1 cellular context compared by ENCODE assay signal in the genomic region with DNA sequence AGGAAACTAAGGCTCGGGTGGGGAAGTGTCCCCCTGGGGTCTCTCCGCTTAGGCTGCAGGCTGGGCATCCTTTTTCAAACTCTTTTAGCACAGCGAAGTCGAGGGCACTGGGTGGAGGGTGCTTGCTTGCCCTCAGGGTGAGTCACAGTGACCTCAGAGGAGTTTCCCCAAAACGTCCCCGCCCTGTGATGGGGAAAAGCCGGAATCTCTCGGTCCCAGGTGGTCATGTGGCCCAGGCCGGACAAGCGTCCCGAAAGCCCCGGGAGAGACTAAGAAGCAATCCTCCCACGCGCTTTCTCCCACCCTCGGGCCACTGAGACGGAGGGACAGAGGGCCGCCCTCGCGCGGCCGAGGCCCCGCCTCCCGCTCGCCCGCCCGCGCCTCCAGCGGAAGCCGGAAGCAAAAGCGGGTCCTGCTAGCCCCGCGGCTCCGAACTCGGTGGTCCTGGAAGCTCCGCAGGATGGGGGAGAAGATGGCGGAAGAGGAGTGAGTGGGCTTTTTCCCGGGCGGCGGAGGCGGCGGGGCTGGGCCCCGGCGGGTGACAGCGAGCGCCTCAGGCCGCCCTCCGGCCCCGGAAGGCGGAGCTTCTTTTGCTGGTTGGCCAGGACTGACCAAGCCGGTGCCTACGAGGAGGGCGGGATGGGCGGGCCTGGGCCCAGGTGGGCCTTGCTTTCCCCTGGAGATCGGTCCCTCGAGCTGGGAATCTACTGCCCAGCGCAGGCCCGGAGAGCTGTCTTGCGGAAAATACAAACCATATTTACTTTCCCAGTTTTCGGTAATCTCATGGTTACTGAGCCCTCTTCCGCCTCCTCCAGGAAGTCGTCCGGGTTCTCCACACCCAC.
A peak's percentile ranks its signal among the peaks of the same experiment; 100 is the strongest.
TF ChIP-seq lines count a peak whose summit lies in the region.

A gene with protein sequence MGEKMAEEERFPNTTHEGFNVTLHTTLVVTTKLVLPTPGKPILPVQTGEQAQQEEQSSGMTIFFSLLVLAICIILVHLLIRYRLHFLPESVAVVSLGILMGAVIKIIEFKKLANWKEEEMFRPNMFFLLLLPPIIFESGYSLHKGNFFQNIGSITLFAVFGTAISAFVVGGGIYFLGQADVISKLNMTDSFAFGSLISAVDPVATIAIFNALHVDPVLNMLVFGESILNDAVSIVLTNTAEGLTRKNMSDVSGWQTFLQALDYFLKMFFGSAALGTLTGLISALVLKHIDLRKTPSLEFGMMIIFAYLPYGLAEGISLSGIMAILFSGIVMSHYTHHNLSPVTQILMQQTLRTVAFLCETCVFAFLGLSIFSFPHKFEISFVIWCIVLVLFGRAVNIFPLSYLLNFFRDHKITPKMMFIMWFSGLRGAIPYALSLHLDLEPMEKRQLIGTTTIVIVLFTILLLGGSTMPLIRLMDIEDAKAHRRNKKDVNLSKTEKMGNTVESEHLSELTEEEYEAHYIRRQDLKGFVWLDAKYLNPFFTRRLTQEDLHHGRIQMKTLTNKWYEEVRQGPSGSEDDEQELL (plus strand): TSS at position 366 of the 842 bp plus-strand sequence. CDS start 95 bp downstream, at position 461.

TF ChIP-seq in HepG2, 621 proteins besides CTCF, POLR2A, EP300 and RAD21 (continued from another document and continues in another):
- TF ChIP-seq, protein P1, sequence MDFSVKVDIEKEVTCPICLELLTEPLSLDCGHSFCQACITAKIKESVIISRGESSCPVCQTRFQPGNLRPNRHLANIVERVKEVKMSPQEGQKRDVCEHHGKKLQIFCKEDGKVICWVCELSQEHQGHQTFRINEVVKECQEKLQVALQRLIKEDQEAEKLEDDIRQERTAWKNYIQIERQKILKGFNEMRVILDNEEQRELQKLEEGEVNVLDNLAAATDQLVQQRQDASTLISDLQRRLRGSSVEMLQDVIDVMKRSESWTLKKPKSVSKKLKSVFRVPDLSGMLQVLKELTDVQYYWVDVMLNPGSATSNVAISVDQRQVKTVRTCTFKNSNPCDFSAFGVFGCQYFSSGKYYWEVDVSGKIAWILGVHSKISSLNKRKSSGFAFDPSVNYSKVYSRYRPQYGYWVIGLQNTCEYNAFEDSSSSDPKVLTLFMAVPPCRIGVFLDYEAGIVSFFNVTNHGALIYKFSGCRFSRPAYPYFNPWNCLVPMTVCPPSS (IDR thresholded peaks at IDR 0.05) = no peak
- TF ChIP-seq ESRRA (CRISPR knock-in tag; IDR thresholded peaks at IDR 0.05; ENCODE audit: low read depth) (peak; percentile 79; the same call in 1 of the 2 replicates), SCMH1 (CRISPR knock-in tag; IDR thresholded peaks at IDR 0.05; ENCODE audit: borderline replicate concordance) (no peak), SPEN (CRISPR knock-in tag; IDR thresholded peaks at IDR 0.05; ENCODE audit: low read depth) (peak; percentile 93), ARID2 (CRISPR knock-in tag; IDR thresholded peaks at IDR 0.05; ENCODE audit: borderline replicate concordance) (peak; percentile 78), HMG20B (CRISPR knock-in tag; conservative IDR thresholded peaks at IDR 0.05) (no peak; the same call in 1 of the 2 replicates), ZBTB20 (CRISPR knock-in tag; IDR thresholded peaks at IDR 0.05; ENCODE audit: borderline replicate concordance, low read depth) (peak; percentile 24), ZMYM4 (CRISPR knock-in tag; IDR thresholded peaks at IDR 0.05) (peak; percentile 77), KDM3A (CRISPR knock-in tag; IDR thresholded peaks at IDR 0.05; ENCODE audit: low read depth) (peak; percentile 87; the same call in 1 of the 2 replicates), ZNF766 (CRISPR knock-in tag; IDR thresholded peaks at IDR 0.05; ENCODE audit: borderline replicate concordance) (no peak), ARNTL (CRISPR knock-in tag; IDR thresholded peaks at IDR 0.05) (peak; percentile 86), WIZ (CRISPR knock-in tag; IDR thresholded peaks at IDR 0.05) (no peak), BHLHE40 (IDR thresholded peaks at IDR 0.05; ENCODE audit: low read length) (no peak), SOX13 (IDR thresholded peaks at IDR 0.05) (no peak), SOX13 (CRISPR knock-in tag; conservative IDR thresholded peaks at IDR 0.05 in 1 of 2, IDR thresholded peaks at IDR 0.05 in 1 of 2) (peak in 1 of 2 experiments; percentile 49; a peak in 2 of 4 replicates), MLLT10 (CRISPR knock-in tag; IDR thresholded peaks at IDR 0.05) (no peak), HOXA9 (CRISPR knock-in tag; IDR thresholded peaks at IDR 0.05; ENCODE audit: borderline replicate concordance) (no peak), ZBTB7A (CRISPR knock-in tag; IDR thresholded peaks at IDR 0.05) (no peak), TOE1 (CRISPR knock-in tag; IDR thresholded peaks at IDR 0.05) (no peak; the same call in 1 of the 2 replicates), NR2F2 (IDR thresholded peaks at IDR 0.05; ENCODE audit: borderline replicate concordance, low read depth) (0 out of 2 replicates have a peak, but pooled peaks have one; percentile 11), TBP (CRISPR knock-in tag; IDR thresholded peaks at IDR 0.05) (no peak)
- TF ChIP-seq, protein P2, sequence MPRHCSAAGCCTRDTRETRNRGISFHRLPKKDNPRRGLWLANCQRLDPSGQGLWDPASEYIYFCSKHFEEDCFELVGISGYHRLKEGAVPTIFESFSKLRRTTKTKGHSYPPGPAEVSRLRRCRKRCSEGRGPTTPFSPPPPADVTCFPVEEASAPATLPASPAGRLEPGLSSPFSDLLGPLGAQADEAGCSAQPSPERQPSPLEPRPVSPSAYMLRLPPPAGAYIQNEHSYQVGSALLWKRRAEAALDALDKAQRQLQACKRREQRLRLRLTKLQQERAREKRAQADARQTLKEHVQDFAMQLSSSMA (CRISPR knock-in tag; IDR thresholded peaks at IDR 0.05) = no peak
- TF ChIP-seq, protein P3, sequence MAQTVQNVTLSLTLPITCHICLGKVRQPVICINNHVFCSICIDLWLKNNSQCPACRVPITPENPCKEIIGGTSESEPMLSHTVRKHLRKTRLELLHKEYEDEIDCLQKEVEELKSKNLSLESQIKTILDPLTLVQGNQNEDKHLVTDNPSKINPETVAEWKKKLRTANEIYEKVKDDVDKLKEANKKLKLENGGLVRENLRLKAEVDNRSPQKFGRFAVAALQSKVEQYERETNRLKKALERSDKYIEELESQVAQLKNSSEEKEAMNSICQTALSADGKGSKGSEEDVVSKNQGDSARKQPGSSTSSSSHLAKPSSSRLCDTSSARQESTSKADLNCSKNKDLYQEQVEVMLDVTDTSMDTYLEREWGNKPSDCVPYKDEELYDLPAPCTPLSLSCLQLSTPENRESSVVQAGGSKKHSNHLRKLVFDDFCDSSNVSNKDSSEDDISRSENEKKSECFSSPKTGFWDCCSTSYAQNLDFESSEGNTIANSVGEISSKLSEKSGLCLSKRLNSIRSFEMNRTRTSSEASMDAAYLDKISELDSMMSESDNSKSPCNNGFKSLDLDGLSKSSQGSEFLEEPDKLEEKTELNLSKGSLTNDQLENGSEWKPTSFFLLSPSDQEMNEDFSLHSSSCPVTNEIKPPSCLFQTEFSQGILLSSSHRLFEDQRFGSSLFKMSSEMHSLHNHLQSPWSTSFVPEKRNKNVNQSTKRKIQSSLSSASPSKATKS (CRISPR knock-in tag; IDR thresholded peaks at IDR 0.05) = no peak
- TF ChIP-seq, protein P4, sequence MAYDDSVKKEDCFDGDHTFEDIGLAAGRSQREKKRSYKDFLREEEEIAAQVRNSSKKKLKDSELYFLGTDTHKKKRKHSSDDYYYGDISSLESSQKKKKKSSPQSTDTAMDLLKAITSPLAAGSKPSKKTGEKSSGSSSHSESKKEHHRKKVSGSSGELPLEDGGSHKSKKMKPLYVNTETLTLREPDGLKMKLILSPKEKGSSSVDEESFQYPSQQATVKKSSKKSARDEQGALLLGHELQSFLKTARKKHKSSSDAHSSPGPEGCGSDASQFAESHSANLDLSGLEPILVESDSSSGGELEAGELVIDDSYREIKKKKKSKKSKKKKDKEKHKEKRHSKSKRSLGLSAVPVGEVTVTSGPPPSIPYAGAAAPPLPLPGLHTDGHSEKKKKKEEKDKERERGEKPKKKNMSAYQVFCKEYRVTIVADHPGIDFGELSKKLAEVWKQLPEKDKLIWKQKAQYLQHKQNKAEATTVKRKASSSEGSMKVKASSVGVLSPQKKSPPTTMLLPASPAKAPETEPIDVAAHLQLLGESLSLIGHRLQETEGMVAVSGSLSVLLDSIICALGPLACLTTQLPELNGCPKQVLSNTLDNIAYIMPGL (CRISPR knock-in tag; IDR thresholded peaks at IDR 0.05; ENCODE audit: borderline replicate concordance in 1 of 2, low read depth in 1 of 2) = peak; percentile 92; a peak in 3 of 4 replicates
- TF ChIP-seq, protein P5, sequence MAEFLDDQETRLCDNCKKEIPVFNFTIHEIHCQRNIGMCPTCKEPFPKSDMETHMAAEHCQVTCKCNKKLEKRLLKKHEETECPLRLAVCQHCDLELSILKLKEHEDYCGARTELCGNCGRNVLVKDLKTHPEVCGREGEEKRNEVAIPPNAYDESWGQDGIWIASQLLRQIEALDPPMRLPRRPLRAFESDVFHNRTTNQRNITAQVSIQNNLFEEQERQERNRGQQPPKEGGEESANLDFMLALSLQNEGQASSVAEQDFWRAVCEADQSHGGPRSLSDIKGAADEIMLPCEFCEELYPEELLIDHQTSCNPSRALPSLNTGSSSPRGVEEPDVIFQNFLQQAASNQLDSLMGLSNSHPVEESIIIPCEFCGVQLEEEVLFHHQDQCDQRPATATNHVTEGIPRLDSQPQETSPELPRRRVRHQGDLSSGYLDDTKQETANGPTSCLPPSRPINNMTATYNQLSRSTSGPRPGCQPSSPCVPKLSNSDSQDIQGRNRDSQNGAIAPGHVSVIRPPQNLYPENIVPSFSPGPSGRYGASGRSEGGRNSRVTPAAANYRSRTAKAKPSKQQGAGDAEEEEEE (CRISPR knock-in tag; IDR thresholded peaks at IDR 0.05; ENCODE audit: borderline replicate concordance) = no peak
- TF ChIP-seq, protein P6, sequence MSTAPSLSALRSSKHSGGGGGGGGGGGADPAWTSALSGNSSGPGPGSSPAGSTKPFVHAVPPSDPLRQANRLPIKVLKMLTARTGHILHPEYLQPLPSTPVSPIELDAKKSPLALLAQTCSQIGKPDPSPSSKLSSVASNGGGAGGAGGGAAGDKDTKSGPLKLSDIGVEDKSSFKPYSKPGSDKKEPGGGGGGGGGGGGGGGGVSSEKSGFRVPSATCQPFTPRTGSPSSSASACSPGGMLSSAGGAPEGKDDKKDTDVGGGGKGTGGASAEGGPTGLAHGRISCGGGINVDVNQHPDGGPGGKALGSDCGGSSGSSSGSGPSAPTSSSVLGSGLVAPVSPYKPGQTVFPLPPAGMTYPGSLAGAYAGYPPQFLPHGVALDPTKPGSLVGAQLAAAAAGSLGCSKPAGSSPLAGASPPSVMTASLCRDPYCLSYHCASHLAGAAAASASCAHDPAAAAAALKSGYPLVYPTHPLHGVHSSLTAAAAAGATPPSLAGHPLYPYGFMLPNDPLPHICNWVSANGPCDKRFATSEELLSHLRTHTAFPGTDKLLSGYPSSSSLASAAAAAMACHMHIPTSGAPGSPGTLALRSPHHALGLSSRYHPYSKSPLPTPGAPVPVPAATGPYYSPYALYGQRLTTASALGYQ (CRISPR knock-in tag; IDR thresholded peaks at IDR 0.05) = peak; percentile 69; the same call in 1 of the 2 replicates
- TF ChIP-seq, protein P7, sequence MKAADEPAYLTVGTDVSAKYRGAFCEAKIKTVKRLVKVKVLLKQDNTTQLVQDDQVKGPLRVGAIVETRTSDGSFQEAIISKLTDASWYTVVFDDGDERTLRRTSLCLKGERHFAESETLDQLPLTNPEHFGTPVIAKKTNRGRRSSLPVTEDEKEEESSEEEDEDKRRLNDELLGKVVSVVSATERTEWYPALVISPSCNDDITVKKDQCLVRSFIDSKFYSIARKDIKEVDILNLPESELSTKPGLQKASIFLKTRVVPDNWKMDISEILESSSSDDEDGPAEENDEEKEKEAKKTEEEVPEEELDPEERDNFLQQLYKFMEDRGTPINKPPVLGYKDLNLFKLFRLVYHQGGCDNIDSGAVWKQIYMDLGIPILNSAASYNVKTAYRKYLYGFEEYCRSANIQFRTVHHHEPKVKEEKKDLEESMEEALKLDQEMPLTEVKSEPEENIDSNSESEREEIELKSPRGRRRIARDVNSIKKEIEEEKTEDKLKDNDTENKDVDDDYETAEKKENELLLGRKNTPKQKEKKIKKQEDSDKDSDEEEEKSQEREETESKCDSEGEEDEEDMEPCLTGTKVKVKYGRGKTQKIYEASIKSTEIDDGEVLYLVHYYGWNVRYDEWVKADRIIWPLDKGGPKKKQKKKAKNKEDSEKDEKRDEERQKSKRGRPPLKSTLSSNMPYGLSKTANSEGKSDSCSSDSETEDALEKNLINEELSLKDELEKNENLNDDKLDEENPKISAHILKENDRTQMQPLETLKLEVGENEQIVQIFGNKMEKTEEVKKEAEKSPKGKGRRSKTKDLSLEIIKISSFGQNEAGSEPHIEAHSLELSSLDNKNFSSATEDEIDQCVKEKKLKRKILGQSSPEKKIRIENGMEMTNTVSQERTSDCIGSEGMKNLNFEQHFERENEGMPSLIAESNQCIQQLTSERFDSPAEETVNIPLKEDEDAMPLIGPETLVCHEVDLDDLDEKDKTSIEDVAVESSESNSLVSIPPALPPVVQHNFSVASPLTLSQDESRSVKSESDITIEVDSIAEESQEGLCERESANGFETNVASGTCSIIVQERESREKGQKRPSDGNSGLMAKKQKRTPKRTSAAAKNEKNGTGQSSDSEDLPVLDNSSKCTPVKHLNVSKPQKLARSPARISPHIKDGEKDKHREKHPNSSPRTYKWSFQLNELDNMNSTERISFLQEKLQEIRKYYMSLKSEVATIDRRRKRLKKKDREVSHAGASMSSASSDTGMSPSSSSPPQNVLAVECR (CRISPR knock-in tag; IDR thresholded peaks at IDR 0.05; ENCODE audit: borderline replicate concordance) = peak; percentile 95; the same call in 1 of the 2 replicates
- TF ChIP-seq, protein P8, sequence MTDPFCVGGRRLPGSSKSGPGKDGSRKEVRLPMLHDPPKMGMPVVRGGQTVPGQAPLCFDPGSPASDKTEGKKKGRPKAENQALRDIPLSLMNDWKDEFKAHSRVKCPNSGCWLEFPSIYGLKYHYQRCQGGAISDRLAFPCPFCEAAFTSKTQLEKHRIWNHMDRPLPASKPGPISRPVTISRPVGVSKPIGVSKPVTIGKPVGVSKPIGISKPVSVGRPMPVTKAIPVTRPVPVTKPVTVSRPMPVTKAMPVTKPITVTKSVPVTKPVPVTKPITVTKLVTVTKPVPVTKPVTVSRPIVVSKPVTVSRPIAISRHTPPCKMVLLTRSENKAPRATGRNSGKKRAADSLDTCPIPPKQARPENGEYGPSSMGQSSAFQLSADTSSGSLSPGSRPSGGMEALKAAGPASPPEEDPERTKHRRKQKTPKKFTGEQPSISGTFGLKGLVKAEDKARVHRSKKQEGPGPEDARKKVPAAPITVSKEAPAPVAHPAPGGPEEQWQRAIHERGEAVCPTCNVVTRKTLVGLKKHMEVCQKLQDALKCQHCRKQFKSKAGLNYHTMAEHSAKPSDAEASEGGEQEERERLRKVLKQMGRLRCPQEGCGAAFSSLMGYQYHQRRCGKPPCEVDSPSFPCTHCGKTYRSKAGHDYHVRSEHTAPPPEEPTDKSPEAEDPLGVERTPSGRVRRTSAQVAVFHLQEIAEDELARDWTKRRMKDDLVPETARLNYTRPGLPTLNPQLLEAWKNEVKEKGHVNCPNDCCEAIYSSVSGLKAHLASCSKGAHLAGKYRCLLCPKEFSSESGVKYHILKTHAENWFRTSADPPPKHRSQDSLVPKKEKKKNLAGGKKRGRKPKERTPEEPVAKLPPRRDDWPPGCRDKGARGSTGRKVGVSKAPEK (CRISPR knock-in tag; IDR thresholded peaks at IDR 0.05; ENCODE audit: borderline replicate concordance) = 0 out of 2 replicates have a peak, but pooled peaks have one; percentile 38
- TF ChIP-seq, protein P9, sequence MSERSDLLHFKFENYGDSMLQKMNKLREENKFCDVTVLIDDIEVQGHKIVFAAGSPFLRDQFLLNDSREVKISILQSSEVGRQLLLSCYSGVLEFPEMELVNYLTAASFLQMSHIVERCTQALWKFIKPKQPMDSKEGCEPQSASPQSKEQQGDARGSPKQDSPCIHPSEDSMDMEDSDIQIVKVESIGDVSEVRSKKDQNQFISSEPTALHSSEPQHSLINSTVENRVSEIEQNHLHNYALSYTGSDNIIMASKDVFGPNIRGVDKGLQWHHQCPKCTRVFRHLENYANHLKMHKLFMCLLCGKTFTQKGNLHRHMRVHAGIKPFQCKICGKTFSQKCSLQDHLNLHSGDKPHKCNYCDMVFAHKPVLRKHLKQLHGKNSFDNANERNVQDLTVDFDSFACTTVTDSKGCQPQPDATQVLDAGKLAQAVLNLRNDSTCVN (CRISPR knock-in tag; IDR thresholded peaks at IDR 0.05; ENCODE audit: borderline replicate concordance) = no peak; the same call in 1 of the 2 replicates
